ENCODE assay signal across 10 cellular contexts in the genomic region with DNA sequence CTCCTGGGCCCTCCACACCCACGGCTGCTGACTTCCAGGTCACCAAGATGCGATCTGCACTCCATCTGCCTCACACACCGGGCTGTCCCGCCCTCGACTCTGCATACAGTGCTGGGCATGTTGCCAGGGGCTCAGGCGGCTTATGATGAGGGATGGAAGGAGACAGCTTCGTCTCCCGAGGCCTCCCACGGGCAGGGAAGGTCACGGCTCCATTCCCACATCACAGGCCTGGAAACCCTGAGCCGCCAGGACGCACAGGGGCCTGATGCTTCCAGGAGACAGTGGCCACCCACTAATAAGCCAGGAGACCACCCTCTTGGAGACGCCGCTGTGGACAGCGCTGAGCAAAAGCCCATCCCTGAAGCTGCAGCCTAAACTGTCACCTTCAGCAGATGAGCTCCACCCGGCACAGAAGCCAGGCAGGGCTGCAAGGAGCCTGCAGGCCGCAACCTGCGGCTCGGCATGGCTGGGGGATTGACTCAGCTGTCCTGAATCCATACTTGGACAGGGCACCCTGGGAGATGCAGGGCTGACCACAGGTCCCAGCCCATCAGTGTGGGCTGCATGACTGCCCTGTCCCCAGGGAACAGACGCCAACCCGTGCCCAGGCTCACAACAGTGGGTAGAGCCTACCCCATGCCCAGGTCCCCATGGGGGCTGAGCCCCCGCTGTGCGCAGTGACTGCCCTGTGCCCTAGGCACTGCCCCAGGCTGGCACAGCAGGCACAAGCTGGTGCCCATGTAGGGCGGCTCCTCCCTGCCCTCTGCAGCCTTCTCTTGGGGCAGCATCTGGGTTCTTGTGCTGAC. TPM values are rescaled to one million over a fixed set of nuclear protein-coding genes. Genes with fewer than 3 reads are reported as not detected.
A peak's percentile ranks its signal among the peaks of the same experiment; 100 is the strongest.
DNase-seq lines count a peak whose midpoint lies in the region; ATAC-seq and TF ChIP-seq lines count a peak whose summit lies in the region.
"Had no signal": no experiment of that assay in that cellular context is flagged by ENCODE, and none has a peak within 500 bp of the region (broad histone marks: within the 10 kb centered on the region; RNA-seq: fewer than 3 reads in every experiment).

No MANE protein-coding gene starts in this region.

- H3K27me3 ChIP-seq in cardiac muscle cell, result no peaks in the 10 kb centered on the region
- no peaks in the 10 kb centered on the region for H3K27me3 ChIP-seq in left ventricle myocardium inferior (ENCODE audit: low read depth)
- H3K27me3 ChIP-seq in fibroblast of lung (ENCODE audit: control insufficient read depth, insufficient read depth, low read length), result no peaks in the 10 kb centered on the region
- no peaks in the 10 kb centered on the region for H3K27me3 ChIP-seq in smooth muscle cell (ENCODE audit: low read depth)

- ATAC-seq in GM21576 (IDR thresholded peaks at IDR 0.05; ENCODE audit: unreplicated experiment), result no peak
- no peak for ATAC-seq in HG02970 (IDR thresholded peaks at IDR 0.05; ENCODE audit: low FRiP score, unreplicated experiment)

- WGBS in smooth muscle cell (ENCODE audit: low lambda C conversion rate), result 58% methylated on average over 24 of the region's 24 CpGs

- no peak for TF ChIP-seq CTCF in cardiac muscle cell (IDR thresholded peaks at IDR 0.05; ENCODE audit: low read depth, low read length)
- no peak for TF ChIP-seq CTCF in left ventricle myocardium inferior (IDR thresholded peaks at IDR 0.05; ENCODE audit: borderline replicate concordance)
- no peak for TF ChIP-seq CTCF in fibroblast of lung (conservative IDR thresholded peaks at IDR 0.05 in 1 of 2, IDR thresholded peaks at IDR 0.05 in 1 of 2; ENCODE audit: low read depth in 1 of 2, low read length in 2 of 2)
- TF ChIP-seq CTCF in smooth muscle cell (IDR thresholded peaks at IDR 0.05; ENCODE audit: borderline replicate concordance, insufficient read depth, poor library complexity, severe bottlenecking), result no peak

- H3K36me3 ChIP-seq in cardiac muscle cell (peaks cover 2% of the 10 kb centered on the region), left ventricle myocardium inferior (peaks cover 4% of the 10 kb centered on the region), fibroblast of lung (ENCODE audit: control insufficient read depth, insufficient read depth, low read length) (peaks cover 9% of the 10 kb centered on the region), smooth muscle cell (ENCODE audit: low read depth) (no peaks in the 10 kb centered on the region)

- DNase-seq in cardiac muscle cell (ENCODE audit: low read depth in 1 of 2, low spot score in 1 of 2) (peak; percentile 43 to 87), left ventricle myocardium inferior (no peak), SHP77 treated with DMSO at 0.1 percent for 48 hours (lab: John Stamatoyannopoulos, UW) (peak; percentile 14), fibroblast of lung (ENCODE audit: low read depth in 2 of 2) (peak; percentile 35 to 75), smooth muscle cell (lab: John Stamatoyannopoulos, UW; ENCODE audit: unreplicated experiment) (no peak), OCI-M1 (lab: John Stamatoyannopoulos, UW) (no peak)
- DNase-seq: NCI-H446; stimulated activated naive CD4-positive, alpha-beta T cell treated with Interleukin-2 at 50 U/mL for 16 hours had no signal

- intact Hi-C loops in left ventricle myocardium inferior (cut with micrococcal nuclease), result no loop called here

- H3K4me3 ChIP-seq in cardiac muscle cell (no peak overlapping the region), left ventricle myocardium inferior (no peak overlapping the region), fibroblast of lung (replicated peaks in 1 of 4; ENCODE audit: control extremely low read depth in 1 of 4, insufficient read depth in 1 of 4, low read depth in 3 of 4, low read length in 4 of 4) (no peak overlapping the region), smooth muscle cell (no peak overlapping the region)

- H3K9me3 ChIP-seq in cardiac muscle cell (ENCODE audit: low read depth) (no peaks in the 10 kb centered on the region), left ventricle myocardium inferior (replicated peaks) (no peaks in the 10 kb centered on the region), fibroblast of lung (ENCODE audit: control insufficient read depth, insufficient read depth, low read depth, low read length) (no peaks in the 10 kb centered on the region), smooth muscle cell (replicated peaks; ENCODE audit: low read depth) (no peaks in the 10 kb centered on the region)

- H3K27ac ChIP-seq in cardiac muscle cell (peak overlapping the region; percentile 20), left ventricle myocardium inferior (replicated peaks) (no peak overlapping the region), fibroblast of lung (ENCODE audit: insufficient read depth, low read length) (no peak overlapping the region), smooth muscle cell (ENCODE audit: low read depth) (peak overlapping the region; percentile 15)

- no peak overlapping the region for H2AFZ ChIP-seq in fibroblast of lung (ENCODE audit: low read length)
- no peak overlapping the region for H2AFZ ChIP-seq in smooth muscle cell (ENCODE audit: low read depth)

- H3K79me2 ChIP-seq in fibroblast of lung (ENCODE audit: control insufficient read depth, insufficient read depth, low read length) (no peaks in the 10 kb centered on the region), smooth muscle cell (ENCODE audit: low read depth) (peaks cover 3% of the 10 kb centered on the region)

- no peaks in the 10 kb centered on the region for H4K20me1 ChIP-seq in fibroblast of lung (ENCODE audit: control insufficient read depth, extremely low read depth, insufficient read depth, low read length)
- H4K20me1 ChIP-seq in smooth muscle cell (ENCODE audit: low read depth), result peaks cover 53% of the 10 kb centered on the region

- H3K4me1 ChIP-seq in cardiac muscle cell (ENCODE audit: low read depth), result peaks cover 4% of the 10 kb centered on the region
- H3K4me1 ChIP-seq in left ventricle myocardium inferior, result peaks cover 20% of the 10 kb centered on the region
- peaks cover 4% of the 10 kb centered on the region for H3K4me1 ChIP-seq in fibroblast of lung (ENCODE audit: control insufficient read depth, extremely low read depth, insufficient read depth, low read length)
- peaks cover 9% of the 10 kb centered on the region for H3K4me1 ChIP-seq in smooth muscle cell (ENCODE audit: low read depth)

- H3K4me2 ChIP-seq in fibroblast of lung (ENCODE audit: extremely low read depth, insufficient read depth, low read length), result no peak overlapping the region
- H3K4me2 ChIP-seq in smooth muscle cell, result no peak overlapping the region

- H3F3A ChIP-seq in smooth muscle cell (ENCODE audit: low read depth), result peaks cover 25% of the 10 kb centered on the region

- H3K9ac ChIP-seq in fibroblast of lung (ENCODE audit: insufficient read depth, low read length) (no peak overlapping the region), smooth muscle cell (ENCODE audit: low read depth) (no peak overlapping the region)

RNA-seq across cellular contexts. Expression of a gene that starts 34.4 kb away (rescaled TPM):
- total RNA-seq in cardiac muscle cell (5.4 and 7.4 TPM in 2 replicates), left ventricle myocardium inferior (4.6 TPM), fibroblast of lung (19.5 and 38.3 TPM in 2 replicates), smooth muscle cell (40.5 and 51.3 TPM in 2 replicates)
- polyA plus RNA-seq in cardiac muscle cell (6.7 and 8.2 TPM in 2 replicates), fibroblast of lung (5.2 and 12.2 TPM in 2 replicates), smooth muscle cell (58.8 and 153 TPM in 2 replicates)
- polyA plus RNA-seq in fibroblast of lung (2012), result 12.4 and 26.2 TPM in 2 replicates
- polyA minus RNA-seq in fibroblast of lung (ENCODE audit: low replicate concordance), result 27.3 and 32.5 TPM in 2 replicates

Comparison
In these comparisons a context has a peak if more than half of its experiments do, and no peak if none do; other contexts are left out.
1. DNase-seq: peak in cardiac muscle cell (2 of 2), SHP77 treated with DMSO at 0.1 percent for 48 hours (single experiment) and fibroblast of lung (2 of 2); none in left ventricle myocardium inferior (single experiment), smooth muscle cell (single experiment) and OCI-M1 (single experiment).
2. H3K27ac ChIP-seq: peak in cardiac muscle cell (single experiment) and smooth muscle cell (single experiment); none in left ventricle myocardium inferior (single experiment) and fibroblast of lung (single experiment).